Comparison of ENCODE assay signal across 27 cellular contexts in genomic region chr6:96789871-96790270, GRCh38.
"Had no signal": no experiment of that assay in that cellular context is flagged by ENCODE, and none has a peak within 500 bp of the region (broad histone marks: within the 10 kb centered on the region; RNA-seq: fewer than 3 reads in every experiment).

No MANE protein-coding gene starts in this region.

- H3K27me3 ChIP-seq: MG63 had no signal

- H3K9me3 ChIP-seq: MG63 had no signal

- H3K4me3 Mint-ChIP-seq: activated CD4-positive, alpha-beta memory T cell treated with anti-CD3 and anti-CD28 coated beads for 36 hours; activated CD4-positive, alpha-beta T cell treated with anti-CD3 and anti-CD28 coated beads, Interleukin-2, amount 10 ng/mL, durations not matched to agents 24 days and 14 days; activated naive CD4-positive, alpha-beta T cell treated with anti-CD3 and anti-CD28 coated beads, Interleukin-2, amount 10 ng/mL, durations not matched to agents 7 days and 5 days; activated naive CD8-positive, alpha-beta T cell treated with anti-CD3 and anti-CD28 coated beads for 36 hours; T-helper 1 cell treated with Interleukin-12 subunit alpha and Interleukin-12 subunit beta and Interleukin-4 antibody, amounts not matched to agents 30 μg/mL and 1 μg/mL, for 36 hours; WTC11 had no signal

- H3K36me3 Mint-ChIP-seq: activated CD4-positive, alpha-beta memory T cell treated with anti-CD3 and anti-CD28 coated beads for 36 hours; activated naive CD4-positive, alpha-beta T cell treated with anti-CD3 and anti-CD28 coated beads, Interleukin-2, amount 10 ng/mL, durations not matched to agents 7 days and 5 days; activated naive CD8-positive, alpha-beta T cell treated with anti-CD3 and anti-CD28 coated beads for 36 hours had no signal

- H3K36me3 ChIP-seq: MG63 had no signal

- H3K4me1 Mint-ChIP-seq: activated CD4-positive, alpha-beta T cell treated with anti-CD3 and anti-CD28 coated beads, Interleukin-2, amount 10 ng/mL, durations not matched to agents 24 days and 14 days; activated naive CD4-positive, alpha-beta T cell treated with anti-CD3 and anti-CD28 coated beads, Interleukin-2, amount 10 ng/mL, durations not matched to agents 7 days and 5 days; activated naive CD8-positive, alpha-beta T cell treated with anti-CD3 and anti-CD28 coated beads for 36 hours had no signal

- H3K27ac Mint-ChIP-seq: activated CD4-positive, alpha-beta memory T cell treated with anti-CD3 and anti-CD28 coated beads for 36 hours; activated CD4-positive, alpha-beta T cell treated with anti-CD3 and anti-CD28 coated beads, Interleukin-2, amount 10 ng/mL, durations not matched to agents 24 days and 14 days; activated naive CD4-positive, alpha-beta T cell treated with anti-CD3 and anti-CD28 coated beads, Interleukin-2, amount 10 ng/mL, durations not matched to agents 7 days and 5 days; activated naive CD8-positive, alpha-beta T cell treated with anti-CD3 and anti-CD28 coated beads for 36 hours; activated T-helper 2 cell treated with anti-CD3 and anti-CD28 coated beads, Interferon-gamma antibody, Interleukin-2, Interleukin-4, amounts not matched to agents 10 μg/mL and 5 μg/mL and 100 μg/mL, durations not matched to agents 14 hours and 24 hours and 36 hours; T-helper 1 cell treated with Interleukin-12 subunit alpha and Interleukin-12 subunit beta and Interleukin-4 antibody, amounts not matched to agents 30 μg/mL and 1 μg/mL, for 36 hours; WTC11 had no signal

- DNase-seq: activated CD4-positive, alpha-beta memory T cell treated with anti-CD3 and anti-CD28 coated beads for 36 hours; activated CD4-positive, CD25-positive, alpha-beta regulatory T cell treated with anti-CD3 and anti-CD28 coated beads, Interleukin-2, amount 50 U/mL, for 72 hours; activated gamma-delta T cell treated with Interleukin-2 at 50 U/mL for 16 hours; activated naive CD4-positive, alpha-beta T cell treated with anti-CD3 and anti-CD28 coated beads, Interleukin-2, amount 10 ng/mL, durations not matched to agents 7 days and 5 days; activated naive CD8-positive, alpha-beta T cell treated with anti-CD3 and anti-CD28 coated beads for 36 hours; activated T-cell treated with anti-CD3 and anti-CD28 coated beads for 4 hours; activated T-cell treated with anti-CD3 and anti-CD28 coated beads, Interleukin-2, amount 50 U/mL, for 48 hours; central memory CD4-positive, alpha-beta T cell; MG63; MV-4-11; NCI-H1092 treated with DMSO at 0.1 percent for 48 hours; NCI-H1417 treated with DMSO at 0.1 percent for 48 hours; NCI-H1694; NCI-H2029; NCI-H2107; NCI-H2171 treated with DMSO at 0.1 percent for 48 hours; NCI-H226; NCI-H526; NK-92 treated with Interleukin-12 subunit alpha and Interleukin-12 subunit beta, amount 100 ng/mL, for 24 hours; OCI-M1; SHP77 treated with DMSO at 0.1 percent for 48 hours; T-helper 9 cell had no signal

- H3K9me3 Mint-ChIP-seq: activated CD4-positive, alpha-beta memory T cell treated with anti-CD3 and anti-CD28 coated beads for 36 hours; activated naive CD4-positive, alpha-beta T cell treated with anti-CD3 and anti-CD28 coated beads, Interleukin-2, amount 10 ng/mL, durations not matched to agents 7 days and 5 days; activated naive CD8-positive, alpha-beta T cell treated with anti-CD3 and anti-CD28 coated beads for 36 hours had no signal

- H3K27me3 Mint-ChIP-seq: activated CD4-positive, alpha-beta memory T cell treated with anti-CD3 and anti-CD28 coated beads for 36 hours; activated CD4-positive, alpha-beta T cell treated with anti-CD3 and anti-CD28 coated beads, Interleukin-2, amount 10 ng/mL, durations not matched to agents 24 days and 14 days; activated naive CD4-positive, alpha-beta T cell treated with anti-CD3 and anti-CD28 coated beads, Interleukin-2, amount 10 ng/mL, durations not matched to agents 7 days and 5 days had no signal

- ATAC-seq: Panc1, WTC11 had no signal

- H3K4me3 ChIP-seq: MG63 had no signal
